Comparison of ENCODE assay signal across 20 cellular contexts in the genomic region with DNA sequence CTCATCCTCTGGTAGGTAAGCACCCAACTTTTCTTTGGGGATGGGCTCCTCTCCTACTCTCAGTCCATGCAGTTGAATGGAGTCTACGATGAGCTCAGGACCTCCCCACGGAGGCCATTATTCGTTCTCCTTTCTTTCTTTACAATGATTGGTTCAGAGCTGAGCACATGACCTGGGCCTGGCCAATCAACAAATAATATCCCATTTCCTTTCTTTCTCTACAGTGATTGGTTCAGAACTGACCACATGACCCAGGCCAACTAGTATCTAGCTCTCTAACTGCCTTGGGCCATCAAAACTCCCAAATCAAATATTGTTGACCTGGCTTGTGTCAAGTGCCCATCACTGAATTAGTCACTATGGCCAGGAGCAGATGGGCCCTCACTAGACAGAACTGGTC.
"Had no signal": no experiment of that assay in that cellular context is flagged by ENCODE, and none has a peak within 500 bp of the region (broad histone marks: within the 10 kb centered on the region; RNA-seq: fewer than 3 reads in every experiment).

No MANE protein-coding gene starts in this region.

- H3K4me1 ChIP-seq: breast epithelium, foreskin keratinocyte, tibial nerve had no signal

- H3K27me3 ChIP-seq: breast epithelium, tibial nerve had no signal

- H3K4me3 ChIP-seq: breast epithelium, tibial nerve had no signal

- H3K9me3 ChIP-seq: breast epithelium, tibial nerve had no signal

- H3K27ac ChIP-seq: breast epithelium, foreskin keratinocyte, tibial nerve had no signal

- H3K36me3 ChIP-seq: breast epithelium, tibial nerve had no signal

- DNase-seq: activated B cell treated with CpG ODN at 0.5 μM for 24 hours; activated CD4-positive, alpha-beta T cell treated with anti-CD3 and anti-CD28 coated beads for 36 hours; activated CD4-positive, alpha-beta T cell treated with anti-CD3 and anti-CD28 coated beads, Interleukin-2, amount 50 U/mL, for 4 hours; activated CD8-positive, alpha-beta memory T cell treated with anti-CD3 and anti-CD28 coated beads for 24 hours; activated CD8-positive, alpha-beta memory T cell treated with anti-CD3 and anti-CD28 coated beads, Interleukin-2, amount 50 U/mL, for 4 hours; activated naive CD4-positive, alpha-beta T cell treated with Interleukin-2 at 50 U/mL for 16 hours; activated naive CD8-positive, alpha-beta T cell treated with anti-CD3 and anti-CD28 coated beads for 36 hours; activated T-cell treated with anti-CD3 and anti-CD28 coated beads, Interleukin-2, amount 50 U/mL, for 4 hours; amniotic stem cell; effector memory CD4-positive, alpha-beta T cell; foreskin keratinocyte; left colon; nephron progenitor cell; occipital lobe; posterior cingulate gyrus; small intestine; stimulated activated CD4-positive, alpha-beta T cell treated with anti-CD3 and anti-CD28 coated beads, Interleukin-2, amount 100 ng/mL, for 24 hours; stimulated activated naive CD8-positive, alpha-beta T cell treated with anti-CD3 and anti-CD28 coated beads, Interleukin-15, amount 100 ng/mL, for 72 hours had no signal
